In the genomic region with DNA sequence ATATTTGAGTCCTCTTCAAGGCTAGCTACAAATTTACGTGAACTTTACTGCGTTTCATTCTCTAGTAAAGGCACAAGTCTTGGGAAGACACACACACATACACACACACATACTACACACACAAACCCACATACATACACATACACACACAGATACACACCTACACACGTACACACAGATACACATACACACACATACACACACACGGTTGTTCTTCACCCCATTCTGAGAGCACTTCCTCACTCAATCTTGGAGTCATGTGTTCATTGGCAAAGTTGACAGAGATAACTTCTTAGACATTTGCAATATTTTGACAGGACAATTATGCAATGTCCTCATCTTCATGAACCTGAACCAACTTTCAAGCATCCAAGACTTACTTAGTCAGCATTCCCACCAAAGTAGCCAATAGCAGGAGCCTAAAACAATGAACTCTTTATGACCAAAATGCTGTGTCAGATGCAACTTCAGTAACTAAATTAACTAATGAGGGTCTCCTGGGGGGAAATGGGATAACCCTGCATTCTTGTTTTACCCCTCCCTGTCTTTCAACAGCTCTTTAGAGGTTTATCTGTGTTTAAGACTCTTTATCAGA, we compare ENCODE assay signal across 24 cellular contexts.
DNase-seq lines count a peak whose midpoint lies in the region; ATAC-seq, FAIRE-seq and TF ChIP-seq lines count a peak whose summit lies in the region.
"Had no signal": no experiment of that assay in that cellular context is flagged by ENCODE, and none has a peak within 500 bp of the region (broad histone marks: within the 10 kb centered on the region; RNA-seq: fewer than 3 reads in every experiment).

No MANE protein-coding gene starts in this region.

- POLR2A ChIA-PET in naive thymus-derived CD4-positive, alpha-beta T cell (lab: Charles Lee) = no interaction called here
- POLR2A ChIA-PET in CD4-positive, alpha-beta memory T cell (lab: Charles Lee; ENCODE audit: partially characterized antibody) = interaction anchor here (1.0 kb wide), 1 partner anchor 11 kb away, joined by 3 read pairs; no protein-coding TSS in a partner anchor

- TF ChIP-seq CTCF in osteocyte (IDR thresholded peaks at IDR 0.05) (no peak), GM10266 (IDR thresholded peaks at IDR 0.05; ENCODE audit: control insufficient read depth, insufficient read depth, low read depth, missing control alignments) (no peak)

- peaks cover 33% of the 10 kb centered on the region for H3K4me1 Mint-ChIP-seq in dendritic cell treated with granulocyte-macrophage colony-stimulating factor and Interleukin-4, amounts not matched to agents 40 ng/mL and 50 ng/mL, for 4 days (ENCODE audit: low read depth)
- H3K4me1 Mint-ChIP-seq in naive thymus-derived CD4-positive, alpha-beta T cell = peaks cover 0 to 9% (median 0%) of the 10 kb centered on the region in 7 donors
- peaks cover 58% of the 10 kb centered on the region for H3K4me1 Mint-ChIP-seq in osteocyte (ENCODE audit: unreplicated experiment)
- H3K4me1 Mint-ChIP-seq in CD4-positive, alpha-beta memory T cell = peaks cover 0 to 2% (median 0%) of the 10 kb centered on the region in 4 donors
- H3K4me1 Mint-ChIP-seq: GM23338, H9, T-cell had no signal

- H3K36me3 ChIP-seq in naive thymus-derived CD4-positive, alpha-beta T cell (ENCODE audit: control insufficient read depth in 2 of 3, insufficient read depth in 3 of 3, low read length in 3 of 3) = no peaks in the 10 kb centered on the region
- H3K36me3 ChIP-seq in CD4-positive, alpha-beta memory T cell (ENCODE audit: insufficient read depth, low read length) = no peaks in the 10 kb centered on the region

- H3K4me3 Mint-ChIP-seq in dendritic cell treated with granulocyte-macrophage colony-stimulating factor and Interleukin-4, amounts not matched to agents 40 ng/mL and 50 ng/mL, for 4 days = no peak overlapping the region
- H3K4me3 Mint-ChIP-seq in naive thymus-derived CD4-positive, alpha-beta T cell = no peak overlapping the region
- no peak overlapping the region for H3K4me3 Mint-ChIP-seq in osteocyte (ENCODE audit: unreplicated experiment)
- H3K4me3 Mint-ChIP-seq in CD4-positive, alpha-beta memory T cell = no peak overlapping the region
- H3K4me3 Mint-ChIP-seq: GM23338, H9, HFFc6, T-cell had no signal

- H3K9me3 Mint-ChIP-seq in dendritic cell treated with granulocyte-macrophage colony-stimulating factor and Interleukin-4, amounts not matched to agents 40 ng/mL and 50 ng/mL, for 4 days = peaks cover 4% of the 10 kb centered on the region
- H3K9me3 Mint-ChIP-seq in naive thymus-derived CD4-positive, alpha-beta T cell = peaks cover 0 to 6% (median 0%) of the 10 kb centered on the region in 11 donors
- H3K9me3 Mint-ChIP-seq in osteocyte (ENCODE audit: unreplicated experiment) = no peaks in the 10 kb centered on the region
- H3K9me3 Mint-ChIP-seq in CD4-positive, alpha-beta memory T cell = peaks cover 0 to 4% (median 0%) of the 10 kb centered on the region in 8 donors
- H3K9me3 Mint-ChIP-seq: GM23338, H9, HFFc6, T-cell had no signal

- no peak overlapping the region for H3K4me3 ChIP-seq in naive thymus-derived CD4-positive, alpha-beta T cell (ENCODE audit: low read length)
- H3K4me3 ChIP-seq in CD4-positive, alpha-beta memory T cell (ENCODE audit: low read length in 2 of 2) = no peak overlapping the region
- H3K4me3 ChIP-seq: GM23338 had no signal

- H3K27me3 Mint-ChIP-seq in dendritic cell treated with granulocyte-macrophage colony-stimulating factor and Interleukin-4, amounts not matched to agents 40 ng/mL and 50 ng/mL, for 4 days = peaks cover 3% of the 10 kb centered on the region
- H3K27me3 Mint-ChIP-seq in naive thymus-derived CD4-positive, alpha-beta T cell = no peaks in the 10 kb centered on the region
- H3K27me3 Mint-ChIP-seq in osteocyte (ENCODE audit: unreplicated experiment) = no peaks in the 10 kb centered on the region
- H3K27me3 Mint-ChIP-seq in CD4-positive, alpha-beta memory T cell = peaks cover 0 to 2% of the 10 kb centered on the region in 2 donors

- no peaks in the 10 kb centered on the region for H3K27me3 ChIP-seq in naive thymus-derived CD4-positive, alpha-beta T cell (ENCODE audit: control insufficient read depth in 2 of 2, insufficient read depth in 2 of 2, low read length in 2 of 2)
- no peaks in the 10 kb centered on the region for H3K27me3 ChIP-seq in CD4-positive, alpha-beta memory T cell (ENCODE audit: insufficient read depth, low read length)

- no peaks in the 10 kb centered on the region for H3K9me3 ChIP-seq in naive thymus-derived CD4-positive, alpha-beta T cell (ENCODE audit: control insufficient read depth in 2 of 3, low read length in 3 of 3)
- H3K9me3 ChIP-seq in CD4-positive, alpha-beta memory T cell (ENCODE audit: control insufficient read depth in 1 of 2, low read length in 2 of 2) = no peaks in the 10 kb centered on the region

- H3K36me3 Mint-ChIP-seq in dendritic cell treated with granulocyte-macrophage colony-stimulating factor and Interleukin-4, amounts not matched to agents 40 ng/mL and 50 ng/mL, for 4 days (ENCODE audit: low read depth) = peaks cover 4% of the 10 kb centered on the region
- peaks cover 0 to 6% (median 5%) of the 10 kb centered on the region in 5 donors for H3K36me3 Mint-ChIP-seq in naive thymus-derived CD4-positive, alpha-beta T cell
- H3K36me3 Mint-ChIP-seq in osteocyte (ENCODE audit: unreplicated experiment) = no peaks in the 10 kb centered on the region
- peaks cover 0 to under 1% of the 10 kb centered on the region in 2 donors for H3K36me3 Mint-ChIP-seq in CD4-positive, alpha-beta memory T cell
- H3K36me3 Mint-ChIP-seq: T-cell had no signal

- H3K4me1 ChIP-seq in naive thymus-derived CD4-positive, alpha-beta T cell (ENCODE audit: control insufficient read depth in 2 of 2, insufficient read depth in 2 of 2, low read length in 2 of 2) = no peaks in the 10 kb centered on the region
- H3K4me1 ChIP-seq in CD4-positive, alpha-beta memory T cell (ENCODE audit: insufficient read depth, low read length) = no peaks in the 10 kb centered on the region

- H3K27ac Mint-ChIP-seq in dendritic cell treated with granulocyte-macrophage colony-stimulating factor and Interleukin-4, amounts not matched to agents 40 ng/mL and 50 ng/mL, for 4 days = peak overlapping the region; percentile 46
- no peak overlapping the region for H3K27ac Mint-ChIP-seq in naive thymus-derived CD4-positive, alpha-beta T cell
- H3K27ac Mint-ChIP-seq in osteocyte (ENCODE audit: unreplicated experiment) = no peak overlapping the region
- peak overlapping the region in 1 of 7 donors; percentile 69 for H3K27ac Mint-ChIP-seq in CD4-positive, alpha-beta memory T cell
- H3K27ac Mint-ChIP-seq: GM23338, H9, HFFc6, T-cell had no signal

- ATAC-seq in naive thymus-derived CD4-positive, alpha-beta T cell = peak; percentile 29
- ATAC-seq: GM23338, T-cell had no signal

- FAIRE-seq in HTR-8/SVneo (lab: Jason Lieb, UNC) = peak; percentile 86

- CTCF ChIA-PET in naive thymus-derived CD4-positive, alpha-beta T cell (lab: Charles Lee) = no interaction called here
- CTCF ChIA-PET in CD4-positive, alpha-beta memory T cell (lab: Charles Lee; ENCODE audit: partially characterized antibody) = interaction anchor here (1.3 kb wide), 1 partner anchor 12 kb away, joined by 3 read pairs; no protein-coding TSS in a partner anchor

- no peak overlapping the region for H3K27ac ChIP-seq in naive thymus-derived CD4-positive, alpha-beta T cell (ENCODE audit: low read depth, low read length)
- H3K27ac ChIP-seq in CD4-positive, alpha-beta memory T cell (ENCODE audit: low read depth, low read length) = no peak overlapping the region
- H3K27ac ChIP-seq: RWPE1 had no signal

- intact Hi-C loops in dendritic cell treated with granulocyte-macrophage colony-stimulating factor and Interleukin-4, amounts not matched to agents 40 ng/mL and 50 ng/mL, for 4 days (cut with micrococcal nuclease) = no loop called here
- intact Hi-C loops in naive thymus-derived CD4-positive, alpha-beta T cell (cut with micrococcal nuclease) = no loop called here
- intact Hi-C loops in CD4-positive, alpha-beta memory T cell (cut with micrococcal nuclease) = no loop called here

- DNase-seq in CD1c-positive myeloid dendritic cell (ENCODE audit: extremely low spot score) (peak; percentile 36), HTR-8/SVneo (ENCODE audit: insufficient read length, low spot score) (no peak), osteocyte (ENCODE audit: extremely low spot score, unreplicated experiment) (no peak), GM10266 (ENCODE audit: extremely low spot score) (no peak), MV-4-11 (lab: John Stamatoyannopoulos, UW) (no peak)
- no peak for DNase-seq in naive thymus-derived CD4-positive, alpha-beta T cell
- DNase-seq in CD4-positive, alpha-beta memory T cell = no peak
- DNase-seq: C1 segment of cervical spinal cord, DMS153, DND-41, H9, HFFc6, Karpas-422, NCI-H1048, NCI-H1417, NCI-H1694, NCI-H2081, NCI-H2227 treated with DMSO at 0.1 percent for 48 hours, NCI-H526 treated with DMSO at 0.1 percent for 48 hours, SHP77, T-cell had no signal
